21 cellular contexts compared by ENCODE assay signal in genomic region chr11:78766997-78767396, GRCh38.
DNase-seq lines count a peak whose midpoint lies in the region; ATAC-seq lines count a peak whose summit lies in the region.
"Had no signal": no experiment of that assay in that cellular context is flagged by ENCODE, and none has a peak within 500 bp of the region (broad histone marks: within the 10 kb centered on the region; RNA-seq: fewer than 3 reads in every experiment).

No MANE protein-coding gene starts in this region.

- DNase-seq in Right ventricle myocardium superior (no peak), cardiac septum (ENCODE audit: low spot score) (no peak), left ventricle myocardium superior (no peak), Right ventricle myocardium inferior (ENCODE audit: missing footprints) (no peak), iris pigment epithelial cell (ENCODE audit: low read depth) (peak; percentile 14), retina (peak; percentile 36)
- no peak for DNase-seq in stimulated activated CD4-positive, alpha-beta T cell treated with anti-CD3 and anti-CD28 coated beads, Interleukin-12 subunit alpha, Interleukin-12 subunit beta, amount 100 ng/mL, for 4 hours
- no peak for DNase-seq in effector memory CD4-positive, alpha-beta T cell
- DNase-seq: BE2C; CD4-positive, alpha-beta T cell; CD8-positive, alpha-beta memory T cell; DMS 273 treated with DMSO at 0.1 percent for 48 hours; DMS79; EL; GDM1; H9 had no signal

- H3K27ac ChIP-seq in effector memory CD4-positive, alpha-beta T cell (ENCODE audit: insufficient read depth, low read length, poor library complexity, severe bottlenecking): no peak overlapping the region
- H3K27ac ChIP-seq: 22Rv1; BLaER1 treated with 17β-estradiol and CSF1 and Interleukin-3, amounts not matched to agents 10 nM and 100 nM had no signal

- intact Hi-C loops in Right ventricle myocardium superior (cut with DNase I) (no loop called here), cardiac septum (cut with DNase I) (no loop called here), left ventricle myocardium superior (cut with micrococcal nuclease) (no loop called here), Right ventricle myocardium inferior (cut with DNase I) (no loop called here)

- H3K27me3 ChIP-seq in effector memory CD4-positive, alpha-beta T cell (replicated peaks; ENCODE audit: control insufficient read depth, insufficient read depth, low read length, poor library complexity, severe bottlenecking): no peaks in the 10 kb centered on the region
- H3K27me3 ChIP-seq: BE2C; BLaER1 treated with 17β-estradiol and CSF1 and Interleukin-3, amounts not matched to agents 10 nM and 100 nM had no signal

- no peaks in the 10 kb centered on the region for H3K36me3 ChIP-seq in effector memory CD4-positive, alpha-beta T cell (ENCODE audit: control insufficient read depth, insufficient read depth, low read length)

- peak; percentile 56 for ATAC-seq in Right ventricle myocardium superior (ENCODE audit: poor library complexity)
- ATAC-seq in left ventricle myocardium superior: peak; percentile 58
- ATAC-seq in Right ventricle myocardium inferior: no peak
- ATAC-seq: GM12878, GM23338, HCT116 had no signal

- H3K4me3 ChIP-seq in effector memory CD4-positive, alpha-beta T cell (ENCODE audit: insufficient read depth, low read depth, low read length, poor library complexity, severe bottlenecking): no peak overlapping the region
- H3K4me3 ChIP-seq: BLaER1 treated with 17β-estradiol and CSF1 and Interleukin-3, amounts not matched to agents 10 nM and 100 nM; GM12878; GM23338 had no signal

- H3K4me1 ChIP-seq in effector memory CD4-positive, alpha-beta T cell (ENCODE audit: control insufficient read depth, insufficient read depth, low read length, poor library complexity, severe bottlenecking): no peaks in the 10 kb centered on the region

- H3K9me3 ChIP-seq in effector memory CD4-positive, alpha-beta T cell (ENCODE audit: control insufficient read depth, low read length): no peaks in the 10 kb centered on the region
- H3K9me3 ChIP-seq: BE2C had no signal

Comparison
In these comparisons a context has a peak if more than half of its experiments do, and no peak if none do; other contexts are left out.
1. DNase-seq: peak in iris pigment epithelial cell (single experiment) and retina (single experiment); none in Right ventricle myocardium superior (single experiment), cardiac septum (single experiment), left ventricle myocardium superior (single experiment), Right ventricle myocardium inferior (single experiment), stimulated activated CD4-positive, alpha-beta T cell treated with anti-CD3 and anti-CD28 coated beads, Interleukin-12 subunit alpha, Interleukin-12 subunit beta, amount 100 ng/mL, for 4 hours (single experiment) and effector memory CD4-positive, alpha-beta T cell (0 of 3).